ENCODE assay signal across 26 cellular contexts in the genomic region with DNA sequence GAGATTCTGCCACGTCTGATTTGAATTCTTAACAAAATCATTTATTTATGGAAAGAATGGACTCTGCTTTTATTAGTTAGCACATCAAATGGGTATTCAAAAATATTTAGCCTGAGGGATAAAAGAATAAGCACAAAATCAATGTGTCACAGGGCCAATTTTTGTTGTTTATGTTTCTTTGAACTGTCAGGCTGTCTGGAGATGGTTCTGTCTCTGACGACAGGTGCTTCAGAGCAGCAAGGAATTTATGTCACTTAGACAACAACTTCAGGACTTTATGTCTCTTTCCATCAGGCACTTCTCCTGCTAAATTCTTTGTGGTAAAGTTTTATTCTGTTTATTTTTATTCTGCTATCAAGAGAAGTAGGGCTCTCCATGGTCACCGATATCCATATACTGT.
"Had no signal": no experiment of that assay in that cellular context is flagged by ENCODE, and none has a peak within 500 bp of the region (broad histone marks: within the 10 kb centered on the region; RNA-seq: fewer than 3 reads in every experiment).

No MANE protein-coding gene starts in this region.

- H3K4me3 ChIP-seq: coronary artery, lower lobe of right lung, neural progenitor cell, right lobe of liver, smooth muscle cell, tibial artery had no signal

- H3K27ac ChIP-seq: coronary artery, lower lobe of right lung, neural progenitor cell, parathyroid adenoma, right lobe of liver, tibial artery had no signal

- H3K4me3 Mint-ChIP-seq: effector memory CD8-positive, alpha-beta T cell; immature natural killer cell; natural killer cell; stimulated activated naive CD8-positive, alpha-beta T cell treated with anti-CD3 and anti-CD28 coated beads, Interleukin-15, amount 100 ng/mL, for 72 hours; type B pancreatic cell had no signal

- H3K27ac Mint-ChIP-seq: effector memory CD8-positive, alpha-beta T cell; immature natural killer cell; natural killer cell; progenitor cell of endocrine pancreas; stimulated activated naive CD8-positive, alpha-beta T cell treated with anti-CD3 and anti-CD28 coated beads, Interleukin-15, amount 100 ng/mL, for 72 hours; type B pancreatic cell had no signal

- ATAC-seq: effector memory CD8-positive, alpha-beta T cell; left colon; left ventricle myocardium superior; lower lobe of right lung; natural killer cell; right lobe of liver; stimulated activated naive CD8-positive, alpha-beta T cell treated with anti-CD3 and anti-CD28 coated beads, Interleukin-15, amount 100 ng/mL, for 72 hours had no signal

- H3K4me1 Mint-ChIP-seq: immature natural killer cell; natural killer cell; stimulated activated naive CD8-positive, alpha-beta T cell treated with anti-CD3 and anti-CD28 coated beads, Interleukin-15, amount 100 ng/mL, for 72 hours had no signal

- FAIRE-seq: endometrium, frontal cortex had no signal

- H3K9me3 ChIP-seq: right lobe of liver had no signal

- DNase-seq: dermis blood vessel endothelial cell; effector memory CD8-positive, alpha-beta T cell; hypothalamus; immature natural killer cell; islet precursor cell; kidney glomerular epithelial cell; left colon; left ventricle myocardium superior; lower lobe of right lung; natural killer cell; right lobe of liver; stimulated activated CD4-positive, alpha-beta T cell treated with anti-CD3 and anti-CD28 coated beads, Interleukin-12 subunit alpha, Interleukin-12 subunit beta, amount 100 ng/mL, for 4 hours; stimulated activated CD4-positive, alpha-beta T cell treated with anti-CD3 and anti-CD28 coated beads, Interleukin-1b, Interleukin-23, amount 100 ng/mL, for 48 hours; stimulated activated CD4-positive, alpha-beta T cell treated with anti-CD3 and anti-CD28 coated beads, Interleukin-4, amount 100 ng/mL, for 1 hour; stimulated activated CD8-positive, alpha-beta memory T cell treated with anti-CD3 and anti-CD28 coated beads, Interleukin-4, amount 100 ng/mL, for 48 hours; stimulated activated naive CD4-positive, alpha-beta T cell; stimulated activated naive CD8-positive, alpha-beta T cell treated with anti-CD3 and anti-CD28 coated beads, Interleukin-15, amount 100 ng/mL, for 72 hours; tibial artery had no signal

- H3K4me1 ChIP-seq: lower lobe of right lung, parathyroid adenoma, right lobe of liver, tibial artery had no signal

- H3K36me3 Mint-ChIP-seq: neural progenitor cell, type B pancreatic cell had no signal

- H3K36me3 ChIP-seq: lower lobe of right lung, right lobe of liver, tibial artery had no signal

- H3K27me3 ChIP-seq: neural progenitor cell, right lobe of liver had no signal

- H3K9me3 Mint-ChIP-seq: stimulated activated naive CD8-positive, alpha-beta T cell treated with anti-CD3 and anti-CD28 coated beads, Interleukin-15, amount 100 ng/mL, for 72 hours; type B pancreatic cell had no signal
